9 cellular contexts compared by ENCODE assay signal in the genomic region with DNA sequence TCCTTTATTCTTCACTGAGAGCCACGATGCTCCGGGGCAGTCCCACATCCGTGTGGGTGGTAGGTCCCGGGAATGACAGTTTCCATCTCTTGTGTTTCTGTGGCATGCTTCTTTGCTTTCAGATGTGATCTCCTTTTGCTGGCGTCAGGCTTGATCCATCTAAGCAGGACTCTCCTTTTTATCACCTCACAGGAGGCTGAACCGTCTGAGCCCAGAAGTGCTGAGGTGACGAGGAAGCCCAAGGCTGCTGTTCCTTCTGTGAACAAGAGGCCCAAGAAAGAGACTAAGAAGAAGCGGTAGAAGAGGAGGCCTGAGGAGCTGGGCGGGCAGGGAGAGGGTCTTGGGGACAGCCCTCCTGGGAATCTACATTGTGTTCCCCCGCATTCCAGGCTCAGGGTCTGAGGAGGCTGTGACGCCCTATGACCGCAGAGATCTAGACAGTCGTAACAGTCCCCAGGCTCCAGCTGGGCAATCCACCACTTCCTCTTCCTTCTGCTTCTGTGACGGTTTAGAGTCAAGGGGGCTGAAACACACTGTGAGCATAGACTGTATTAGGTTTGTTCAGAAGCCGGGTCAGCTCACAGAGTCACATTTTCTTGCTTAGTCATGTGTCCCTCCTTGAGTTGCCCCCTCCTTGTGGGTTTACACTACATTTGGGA. TPM values are rescaled to one million over a fixed set of nuclear protein-coding genes. Genes with fewer than 3 reads are reported as not detected.
A peak's percentile ranks its signal among the peaks of the same experiment; 100 is the strongest.
DNase-seq lines count a peak whose midpoint lies in the region; ATAC-seq and TF ChIP-seq lines count a peak whose summit lies in the region.
"Had no signal": no experiment of that assay in that cellular context is flagged by ENCODE, and none has a peak within 500 bp of the region (broad histone marks: within the 10 kb centered on the region; RNA-seq: fewer than 3 reads in every experiment).

No MANE protein-coding gene starts in this region.

- TF ChIP-seq POLR2A in tibial nerve (IDR thresholded peaks at IDR 0.05) = no peak

- no peak for TF ChIP-seq CTCF in tibial nerve (IDR thresholded peaks at IDR 0.05)

- TF ChIP-seq EP300 in tibial nerve (IDR thresholded peaks at IDR 0.05) = no peak

- DNase-seq in OCI-M1 (lab: John Stamatoyannopoulos, UW) (peak; percentile 68), germinal center (ENCODE audit: low spot score) (peak; percentile 81), tibial nerve (ENCODE audit: low spot score in 2 of 2) (no peak), HUDEP-2 (lab: John Stamatoyannopoulos, UW; ENCODE audit: unreplicated experiment in 76 of 76) (no peak), caudate nucleus (lab: John Stamatoyannopoulos, UW) (no peak)

- H3K9me3 ChIP-seq in tibial nerve = no peaks in the 10 kb centered on the region

- H3K27ac ChIP-seq in tibial nerve = peak overlapping the region; percentile 80 to 93 (median 88)
- no peak overlapping the region for H3K27ac ChIP-seq in caudate nucleus (ENCODE audit: low read depth, low read length)

- 67 to 72% methylated on average over 15 of the region's 15 CpGs for WGBS in tibial nerve, 2 donors

- ATAC-seq in GM18867 (IDR thresholded peaks at IDR 0.05; ENCODE audit: unreplicated experiment) (peak; percentile 44), HG02763 (IDR thresholded peaks at IDR 0.05; ENCODE audit: unreplicated experiment) (peak; percentile 55), GM21737 (IDR thresholded peaks at IDR 0.05; ENCODE audit: unreplicated experiment) (no peak)

- H3K27me3 ChIP-seq in tibial nerve = no peaks in the 10 kb centered on the region

- H3K4me1 ChIP-seq in tibial nerve = peaks cover 5 to 58% (median 32%) of the 10 kb centered on the region in 4 donors

- no peak overlapping the region for H3K4me3 ChIP-seq in tibial nerve

- H3K36me3 ChIP-seq in tibial nerve = peaks cover 0 to 30% (median 0%) of the 10 kb centered on the region in 3 donors

RNA-seq across cellular contexts. Expression of a gene that starts 26.8 kb away (rescaled TPM):
- total RNA-seq in tibial nerve = 10 to 100 TPM; 23.9 to 42.6 (median 31.0) TPM

RNA-seq across cellular contexts. Expression of a gene that starts 29.7 kb away (rescaled TPM):
- total RNA-seq in tibial nerve = 10 to 100 TPM; 23.4 to 36.9 (median 29.0) TPM

RNA-seq across cellular contexts. Expression of a gene that starts 54.6 kb away (rescaled TPM):
- total RNA-seq in tibial nerve = not detected
- total RNA-seq: M059J had no signal

Comparison
In these comparisons a context has a peak if more than half of its experiments do, and no peak if none do; other contexts are left out.
1. DNase-seq: peak in OCI-M1 (single experiment) and germinal center (single experiment); none in tibial nerve (0 of 2), HUDEP-2 (0 of 76) and caudate nucleus (0 of 61).